8 cellular contexts compared by ENCODE assay signal in the genomic region with DNA sequence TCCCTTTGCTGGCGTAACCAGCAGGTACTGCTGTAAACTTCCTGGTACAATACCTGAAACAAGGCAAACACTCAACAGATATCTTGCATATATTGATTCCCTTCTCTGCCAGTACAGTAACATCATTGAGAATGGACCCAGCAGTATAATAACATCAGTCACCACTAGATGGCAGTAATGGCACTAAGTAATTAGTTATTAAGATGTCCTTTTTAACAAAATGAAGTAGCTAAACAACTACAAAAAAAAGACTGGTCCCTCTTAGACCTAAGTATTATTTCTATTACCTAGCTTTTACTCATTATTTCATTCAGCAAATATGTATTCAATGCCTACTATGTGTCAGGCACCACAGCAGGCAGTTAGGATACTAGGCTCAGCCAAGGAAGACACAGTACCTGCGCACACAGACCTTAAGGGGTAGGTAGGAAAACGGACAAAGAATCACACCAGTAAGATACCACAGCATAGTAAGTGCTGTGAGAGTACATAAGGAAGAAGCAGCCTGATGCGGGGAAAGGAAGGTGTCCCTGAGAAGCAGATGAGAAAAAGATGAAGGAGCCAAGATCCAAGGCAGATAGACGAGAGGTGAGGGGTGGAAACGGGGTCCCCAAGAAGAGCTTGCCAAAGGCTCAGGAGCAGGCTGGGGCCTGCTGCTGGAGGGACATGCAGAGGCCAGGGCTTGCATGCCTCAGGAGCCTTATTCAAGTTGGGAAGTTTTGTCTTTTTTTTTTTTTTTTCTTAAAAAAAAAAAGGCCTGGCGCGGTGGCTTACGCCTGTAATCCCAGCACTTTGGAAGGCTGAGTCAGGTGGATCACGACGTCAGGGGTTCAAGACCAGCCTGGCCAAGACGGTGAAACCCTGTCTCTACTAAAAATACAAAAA.
DNase-seq lines count a peak whose midpoint lies in the region; ATAC-seq and TF ChIP-seq lines count a peak whose summit lies in the region.

No MANE protein-coding gene starts in this region.

- H3K27ac ChIP-seq in RWPE2 (ENCODE audit: poor library complexity, severe bottlenecking) (peak overlapping the region; percentile 10), colonic mucosa (no peak overlapping the region), right lobe of liver (peak overlapping the region in 2 of 3 donors; percentile 30 to 51), tibial artery (peak overlapping the region; percentile 52 to 63)

- no peaks in the 10 kb centered on the region for H3K27me3 Mint-ChIP-seq in activated naive CD4-positive, alpha-beta T cell treated with anti-CD3 and anti-CD28 coated beads, Interleukin-2, amount 50 U/mL, for 24 hours

- no peak for TF ChIP-seq POLR2A in right lobe of liver (IDR thresholded peaks at IDR 0.05)

- H3K9ac ChIP-seq in colonic mucosa (ENCODE audit: low read depth in 2 of 2, low read length in 2 of 2) = peak overlapping the region in 1 of 2 donors; percentile 19

- H3K4me1 Mint-ChIP-seq in activated naive CD4-positive, alpha-beta T cell treated with anti-CD3 and anti-CD28 coated beads, Interleukin-2, amount 50 U/mL, for 24 hours = peaks cover 14% of the 10 kb centered on the region

- H3K36me3 Mint-ChIP-seq in activated naive CD4-positive, alpha-beta T cell treated with anti-CD3 and anti-CD28 coated beads, Interleukin-2, amount 50 U/mL, for 24 hours = no peaks in the 10 kb centered on the region

- TF ChIP-seq CTCF in RWPE2 (IDR thresholded peaks at IDR 0.05; ENCODE audit: poor library complexity, severe bottlenecking) (peak; percentile 97), colonic mucosa (IDR thresholded peaks at IDR 0.05) (peak; percentile 78), right lobe of liver (IDR thresholded peaks at IDR 0.05) (peak; percentile 83 to 88 (median 86)), tibial artery (IDR thresholded peaks at IDR 0.05) (peak; percentile 68 to 81)

- H3K36me3 ChIP-seq in H7 (replicated peaks; ENCODE audit: control insufficient read depth, insufficient read depth, low read length) = no peaks in the 10 kb centered on the region
- H3K36me3 ChIP-seq in RWPE2 (ENCODE audit: low read depth) = no peaks in the 10 kb centered on the region
- no peaks in the 10 kb centered on the region for H3K36me3 ChIP-seq in colonic mucosa
- H3K36me3 ChIP-seq in right lobe of liver = no peaks in the 10 kb centered on the region
- no peaks in the 10 kb centered on the region for H3K36me3 ChIP-seq in tibial artery

- intact Hi-C loops in colonic mucosa (cut with DNase I) (loop anchor here (5.0 to 10.0 kb wide), 2 partner anchors 120 to 227 kb away; no protein-coding TSS in a partner anchor), right lobe of liver (cut with DNase I) (no loop called here), tibial artery (cut with DNase I; ENCODE audit: low total_unique reads) (loop anchor here (5.0 to 10.0 kb wide), 3 partner anchors 120 to 227 kb away; no protein-coding TSS in a partner anchor)

- no peaks in the 10 kb centered on the region for H3K9me3 Mint-ChIP-seq in activated naive CD4-positive, alpha-beta T cell treated with anti-CD3 and anti-CD28 coated beads, Interleukin-2, amount 50 U/mL, for 24 hours

- 43% methylated on average over 9 of the region's 12 CpGs for WGBS in right lobe of liver (ENCODE audit: insufficient coverage, low coverage, low lambda C conversion rate, missing lambda C conversion rate)

- no peak overlapping the region for H3K4me3 Mint-ChIP-seq in activated naive CD4-positive, alpha-beta T cell treated with anti-CD3 and anti-CD28 coated beads, Interleukin-2, amount 50 U/mL, for 24 hours

- no peaks in the 10 kb centered on the region for H3K9me3 ChIP-seq in RWPE2 (ENCODE audit: severe bottlenecking)
- H3K9me3 ChIP-seq in colonic mucosa = no peaks in the 10 kb centered on the region
- no peaks in the 10 kb centered on the region for H3K9me3 ChIP-seq in right lobe of liver
- no peaks in the 10 kb centered on the region for H3K9me3 ChIP-seq in tibial artery

- H3K27ac Mint-ChIP-seq in activated naive CD4-positive, alpha-beta T cell treated with anti-CD3 and anti-CD28 coated beads, Interleukin-2, amount 50 U/mL, for 24 hours = peak overlapping the region; percentile 81

- peaks cover 13% of the 10 kb centered on the region for H3K4me1 ChIP-seq in RWPE2 (ENCODE audit: insufficient read depth, poor library complexity, severe bottlenecking)
- no peaks in the 10 kb centered on the region for H3K4me1 ChIP-seq in colonic mucosa
- H3K4me1 ChIP-seq in right lobe of liver = peaks cover 0 to 20% (median 0%) of the 10 kb centered on the region in 4 donors
- peaks cover 3 to 26% (median 17%) of the 10 kb centered on the region in 4 donors for H3K4me1 ChIP-seq in tibial artery

- ATAC-seq in RWPE2 (ENCODE audit: low read depth) = peak; percentile 73
- peak; percentile 70 to 83 (median 81) for ATAC-seq in right lobe of liver

- no peak for DNase-seq in activated naive CD4-positive, alpha-beta T cell treated with Interleukin-2 at 50 U/mL for 16 hours
- DNase-seq in H7 = peak; percentile 57
- peak; percentile 75 for DNase-seq in M059J (ENCODE audit: low read depth)
- peak; percentile 28 for DNase-seq in RWPE2 (ENCODE audit: low spot score)
- peak; percentile 62 for DNase-seq in colonic mucosa
- peak in 1 of 3 donors; percentile 39 for DNase-seq in right lobe of liver
- no peak for DNase-seq in tibial artery

- no peaks in the 10 kb centered on the region for H3K27me3 ChIP-seq in H7 (ENCODE audit: control insufficient read depth, insufficient read depth, low read length)
- H3K27me3 ChIP-seq in RWPE2 (ENCODE audit: insufficient read depth, poor library complexity, severe bottlenecking) = no peaks in the 10 kb centered on the region
- no peaks in the 10 kb centered on the region for H3K27me3 ChIP-seq in colonic mucosa
- H3K27me3 ChIP-seq in right lobe of liver = no peaks in the 10 kb centered on the region
- H3K27me3 ChIP-seq in tibial artery = no peaks in the 10 kb centered on the region

- no peak overlapping the region for H3K4me3 ChIP-seq in H7 (ENCODE audit: insufficient read depth, low read depth, low read length)
- no peak overlapping the region for H3K4me3 ChIP-seq in RWPE2 (ENCODE audit: severe bottlenecking)
- no peak overlapping the region for H3K4me3 ChIP-seq in colonic mucosa
- no peak overlapping the region for H3K4me3 ChIP-seq in right lobe of liver
- no peak overlapping the region for H3K4me3 ChIP-seq in tibial artery

Comparison
In these comparisons a context has a peak if more than half of its experiments do, and no peak if none do; other contexts are left out.
1. DNase-seq: peak in H7 (single experiment), M059J (single experiment), RWPE2 (single experiment) and colonic mucosa (single experiment); none in activated naive CD4-positive, alpha-beta T cell treated with Interleukin-2 at 50 U/mL for 16 hours (single experiment) and tibial artery (0 of 2).
2. intact Hi-C loops: an anchor here in colonic mucosa (5.0 to 10.0 kb wide) and tibial artery (5.0 to 10.0 kb wide); none called in right lobe of liver.
3. Peak in every context shown above with its lines, with median percentiles within 50 percentile points of each other: CTCF ChIP-seq.